Comparison of ENCODE assay signal across 8 cellular contexts in the genomic region with DNA sequence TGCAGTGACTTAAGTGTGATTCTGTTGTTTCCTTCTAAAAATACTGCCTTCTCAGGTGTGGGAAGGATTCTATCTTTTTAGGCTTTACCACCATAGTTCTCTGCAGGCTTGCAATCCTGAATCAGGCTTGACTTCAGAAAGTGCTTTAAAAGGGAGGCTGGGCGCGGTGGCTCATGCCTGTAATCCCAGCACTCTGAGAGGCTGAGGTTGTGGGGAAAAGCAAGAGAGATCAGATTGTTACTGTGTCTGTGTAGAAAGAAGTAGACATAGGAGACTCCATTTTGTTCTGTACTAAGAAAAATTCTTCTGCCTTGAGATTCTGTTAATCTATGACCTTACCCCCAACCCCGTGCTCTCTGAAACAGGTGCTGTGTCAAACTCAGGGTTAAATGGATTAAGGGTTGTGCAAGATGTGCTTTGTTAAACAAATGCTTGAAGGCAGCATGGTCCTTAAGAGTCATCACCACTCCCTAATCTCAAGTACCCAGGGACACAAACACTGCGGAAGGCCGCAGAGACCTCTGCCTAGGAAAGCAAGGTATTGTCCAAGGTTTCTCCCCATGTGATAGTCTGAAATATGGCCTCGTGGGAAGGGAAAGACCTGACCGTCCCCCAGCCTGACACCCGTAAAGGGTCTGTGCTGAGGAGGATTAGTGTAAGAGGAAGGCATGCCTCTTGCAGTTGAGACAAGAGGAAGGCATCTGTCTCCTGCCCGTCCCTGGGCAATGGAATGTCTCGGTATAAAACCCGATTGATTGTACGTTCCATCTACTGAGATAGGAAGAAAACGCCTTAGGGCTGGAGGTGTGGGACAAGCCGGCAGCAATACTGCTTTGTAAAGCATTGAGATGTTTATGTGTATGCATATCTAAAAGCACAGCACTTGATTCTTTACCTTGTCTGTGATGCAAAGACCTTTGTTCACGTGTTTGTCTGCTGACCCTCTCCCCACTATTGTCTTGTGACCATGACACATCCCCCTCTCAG. TPM values are rescaled to one million over a fixed set of nuclear protein-coding genes. Genes with fewer than 3 reads are reported as not detected.
A peak's percentile ranks its signal among the peaks of the same experiment; 100 is the strongest.
DNase-seq lines count a peak whose midpoint lies in the region; ATAC-seq and TF ChIP-seq lines count a peak whose summit lies in the region.
"Not testable (repeated sequence)": the region's sequence is repeated elsewhere in the genome, so short reads cannot be mapped to it uniquely, and the experiment has no call there.

No MANE protein-coding gene starts in this region.

- H2AK5ac ChIP-seq in trophoblast cell (ENCODE audit: low read length) = not testable (repeated sequence)

- H3K27me3 ChIP-seq in HUES64 (ENCODE audit: insufficient read depth, low read length); hepatocyte; lower lobe of right lung (ENCODE audit: low read depth); trophoblast cell (ENCODE audit: insufficient read depth, low read length); upper lobe of right lung: not testable (repeated sequence)

- not testable (repeated sequence) for H2BK5ac ChIP-seq in trophoblast cell (ENCODE audit: low read depth, low read length, poor library complexity)

- H3K4ac ChIP-seq in trophoblast cell (ENCODE audit: low read depth, low read length) = not testable (repeated sequence)

- peak overlapping the region; percentile 29; the same call in 1 of the 2 replicates for H3K4me3 ChIP-seq in HUES64 (ENCODE audit: low read length)
- H3K4me3 ChIP-seq in hepatocyte; trophoblast cell (ENCODE audit: low read depth, low read length): not testable (repeated sequence)
- H3K4me3 ChIP-seq in lower lobe of right lung = peak overlapping the region; percentile 27
- H3K4me3 ChIP-seq in upper lobe of right lung = peak overlapping the region; percentile 21

- not testable (repeated sequence) for H4K20me1 ChIP-seq in hepatocyte (ENCODE audit: insufficient read depth, poor library complexity, severe bottlenecking)

- CTCF ChIA-PET in WTC11 (lab: Charles Lee) = not testable (repeated sequence)
- CTCF ChIA-PET in MCF 10A (lab: Yijun Ruan, JAX) = interaction anchor here (0.6 to 2.3 kb wide), 7 partner anchors 13 to 462 kb away, joined by 3 to 11 read pairs (median 5); a partner anchor contains a TSS

- not testable (repeated sequence) for H3K27me3 Mint-ChIP-seq in WTC11 (ENCODE audit: low read depth); MCF 10A (ENCODE audit: insufficient read depth, unreplicated experiment)

- not testable (repeated sequence) for H3K9me2 ChIP-seq in hepatocyte (replicated peaks; ENCODE audit: insufficient read depth)

- H3K23ac ChIP-seq in trophoblast cell (ENCODE audit: low read length) = not testable (repeated sequence)

- POLR2A ChIA-PET in WTC11 (lab: Charles Lee) = not testable (repeated sequence)
- POLR2A ChIA-PET in MCF 10A (lab: Yijun Ruan, JAX) = interaction anchor here (0.6 to 1.9 kb wide), 5 partner anchors 16 to 210 kb away, joined by 3 to 5 read pairs (median 4); a partner anchor contains a TSS

- H3K9me3 ChIP-seq in ES-I3 (ENCODE audit: control insufficient read depth, insufficient read depth, low read length); HUES64 (ENCODE audit: insufficient read depth, low read depth, low read length); hepatocyte (ENCODE audit: low read depth); lower lobe of right lung; trophoblast cell (ENCODE audit: insufficient read depth, low read depth, low read length); upper lobe of right lung: not testable (repeated sequence)

- peak overlapping the region; percentile 29 for H3K9ac ChIP-seq in ES-I3 (ENCODE audit: low read depth, low read length)
- peak overlapping the region; percentile 47; the same call in 1 of the 2 replicates for H3K9ac ChIP-seq in HUES64 (ENCODE audit: low read depth, low read length)
- H3K9ac ChIP-seq in trophoblast cell (ENCODE audit: low read length) = not testable (repeated sequence)

- not testable (repeated sequence) for H4K91ac ChIP-seq in trophoblast cell (ENCODE audit: low read depth, low read length)

- H3K4me3 Mint-ChIP-seq in WTC11 (peak overlapping the region; percentile 42), MCF 10A (ENCODE audit: unreplicated experiment) (peak overlapping the region; percentile 7)

- not testable (repeated sequence) for H3K79me1 ChIP-seq in trophoblast cell (ENCODE audit: low read length)

- not testable (repeated sequence) for TF ChIP-seq CTCF in WTC11 (IDR thresholded peaks at IDR 0.05); MCF 10A (IDR thresholded peaks at IDR 0.05; ENCODE audit: unreplicated experiment); hepatocyte (IDR thresholded peaks at IDR 0.05; ENCODE audit: poor library complexity); lower lobe of right lung (IDR thresholded peaks at IDR 0.05); upper lobe of right lung (IDR thresholded peaks at IDR 0.05)

- H3K27ac ChIP-seq in HUES64 (ENCODE audit: low read depth, low read length) = peak overlapping the region; percentile 64; the same call in 1 of the 2 replicates
- peak overlapping the region; percentile 84 for H3K27ac ChIP-seq in hepatocyte
- peak overlapping the region; percentile 77 for H3K27ac ChIP-seq in lower lobe of right lung
- not testable (repeated sequence) for H3K27ac ChIP-seq in trophoblast cell (ENCODE audit: low read depth, low read length)
- peak overlapping the region; percentile 79 for H3K27ac ChIP-seq in upper lobe of right lung

- H3K4me1 ChIP-seq in ES-I3 (ENCODE audit: insufficient read depth, low read length) = peaks cover 13% of the 10 kb centered on the region
- H3K4me1 ChIP-seq in HUES64 (ENCODE audit: insufficient read depth, low read length) = peaks cover 16% of the 10 kb centered on the region
- not testable (repeated sequence) for H3K4me1 ChIP-seq in hepatocyte (ENCODE audit: insufficient read depth); trophoblast cell (ENCODE audit: control insufficient read depth in 1 of 2, insufficient read depth in 2 of 2, low read length in 2 of 2)
- H3K4me1 ChIP-seq in lower lobe of right lung = peaks cover 51% of the 10 kb centered on the region
- peaks cover 11% of the 10 kb centered on the region for H3K4me1 ChIP-seq in upper lobe of right lung

- not testable (repeated sequence) for H3K36me3 Mint-ChIP-seq in WTC11; MCF 10A (ENCODE audit: insufficient read depth, unreplicated experiment)

- peaks cover 30% of the 10 kb centered on the region for H3K4me1 Mint-ChIP-seq in WTC11
- not testable (repeated sequence) for H3K4me1 Mint-ChIP-seq in MCF 10A (ENCODE audit: insufficient read depth, unreplicated experiment)

- H3K79me2 ChIP-seq in hepatocyte; trophoblast cell (ENCODE audit: control insufficient read depth, insufficient read depth, low read length, poor library complexity): not testable (repeated sequence)

- not testable (repeated sequence) for BruUV-seq in MCF 10A (replicated peaks; lab: Mats Ljungman, UMichigan)

- H2BK120ac ChIP-seq in trophoblast cell (ENCODE audit: insufficient read depth, low read length, poor library complexity) = not testable (repeated sequence)

- intact Hi-C loops in MCF 10A (cut with micrococcal nuclease); lower lobe of right lung (cut with DNase I); upper lobe of right lung (cut with DNase I): not testable (repeated sequence)

- WGBS in HUES64 = 45% methylated on average over 10 of the region's 15 CpGs
- 38% methylated on average over 14 of the region's 15 CpGs for WGBS in hepatocyte (ENCODE audit: low lambda C conversion rate, missing lambda C conversion rate)
- WGBS in trophoblast cell (ENCODE audit: extremely low coverage, insufficient coverage, insufficient read length) = no CpG with 5 or more reads among the region's 15 CpGs

- H3K27ac Mint-ChIP-seq in WTC11 (peak overlapping the region; percentile 81), MCF 10A (ENCODE audit: low read depth, unreplicated experiment) (peak overlapping the region; percentile 36)

- not testable (repeated sequence) for H4K12ac ChIP-seq in trophoblast cell (ENCODE audit: low read depth, low read length)

- H2BK12ac ChIP-seq in trophoblast cell (ENCODE audit: low read length) = not testable (repeated sequence)

- H3K18ac ChIP-seq in trophoblast cell (ENCODE audit: low read length) = not testable (repeated sequence)

- H4K8ac ChIP-seq in trophoblast cell (ENCODE audit: low read depth, low read length) = not testable (repeated sequence)

- H3K14ac ChIP-seq in trophoblast cell (ENCODE audit: low read length) = not testable (repeated sequence)

- not testable (repeated sequence) for H3K9me3 Mint-ChIP-seq in WTC11; MCF 10A (ENCODE audit: unreplicated experiment)

- H2AFZ ChIP-seq in hepatocyte; trophoblast cell (ENCODE audit: insufficient read depth, low read length, poor library complexity): not testable (repeated sequence)

- H3K36me3 ChIP-seq in ES-I3 (ENCODE audit: insufficient read depth, low read length); HUES64 (ENCODE audit: insufficient read depth, low read length); hepatocyte (replicated peaks; ENCODE audit: insufficient read depth, low read depth); lower lobe of right lung; trophoblast cell (ENCODE audit: control insufficient read depth in 1 of 2, insufficient read depth in 2 of 2, low read length in 2 of 2); upper lobe of right lung: not testable (repeated sequence)

- not testable (repeated sequence) for ATAC-seq in WTC11, upper lobe of right lung
- peak in 1 of 2 donors; percentile 52 for ATAC-seq in lower lobe of right lung

- not testable (repeated sequence) for H3K4me2 ChIP-seq in hepatocyte; trophoblast cell (ENCODE audit: low read length)

- not testable (repeated sequence) for DNase-seq in WTC11 (ENCODE audit: low spot score); MCF 10A (ENCODE audit: unreplicated experiment); hepatocyte (ENCODE audit: low spot score); lower lobe of right lung; upper lobe of right lung
- DNase-seq in trophoblast cell = peak; percentile 32 to 63

RNA-seq across cellular contexts. Expression of a gene that starts 5.5 kb away (rescaled TPM):
- 2,302 TPM for polyA plus RNA-seq in HUES64 (2013, experiment 1 of 2)
- 2,440 TPM for polyA plus RNA-seq in HUES64 (2013, experiment 2 of 2)
- total RNA-seq in WTC11 (2021) = 1,801 to 1,893 TPM (median 1,886 TPM) in 3 replicates
- 1,386 and 1,793 TPM in 2 replicates for total RNA-seq in MCF 10A (2022)
- 1,543 and 1,615 TPM in 2 replicates for total RNA-seq in hepatocyte
- polyA plus RNA-seq in hepatocyte = 346 and 401 TPM in 2 replicates
- total RNA-seq in lower lobe of right lung = 793 TPM
- 2,116 and 2,232 TPM in 2 replicates for polyA plus RNA-seq in trophoblast cell (2013)
- 821 TPM for total RNA-seq in upper lobe of right lung

RNA-seq across cellular contexts. Expression of a gene that starts 15.0 kb away (rescaled TPM):
- polyA plus RNA-seq in HUES64 (2013, experiment 1 of 2) = 7.9 TPM
- polyA plus RNA-seq in HUES64 (2013, experiment 2 of 2) = 8.2 TPM
- total RNA-seq in WTC11 (2021) = 12.6 to 13.5 TPM (median 12.7 TPM) in 3 replicates
- total RNA-seq in MCF 10A (2022) = 28.9 and 30.0 TPM in 2 replicates
- 19.0 and 20.1 TPM in 2 replicates for total RNA-seq in hepatocyte
- polyA plus RNA-seq in hepatocyte = 4.9 and 5.1 TPM in 2 replicates
- 23.5 TPM for total RNA-seq in lower lobe of right lung
- polyA plus RNA-seq in trophoblast cell (2013) = 9.8 and 10.0 TPM in 2 replicates
- 22.8 TPM for total RNA-seq in upper lobe of right lung

RNA-seq across cellular contexts. Expression of a gene that starts 32.4 kb away (rescaled TPM):
- 6.0 TPM for polyA plus RNA-seq in HUES64 (2013, experiment 1 of 2)
- 7.0 TPM for polyA plus RNA-seq in HUES64 (2013, experiment 2 of 2)
- 10.0 to 12.3 TPM (median 12.0 TPM) in 3 replicates for total RNA-seq in WTC11 (2021)
- total RNA-seq in MCF 10A (2022) = 11.5 and 14.2 TPM in 2 replicates
- total RNA-seq in hepatocyte = 9.0 and 12.1 TPM in 2 replicates
- 2.4 and 4.1 TPM in 2 replicates for polyA plus RNA-seq in hepatocyte
- 8.0 TPM for total RNA-seq in lower lobe of right lung
- 3.1 and 3.4 TPM in 2 replicates for polyA plus RNA-seq in trophoblast cell (2013)
- 7.6 TPM for total RNA-seq in upper lobe of right lung
